8 cellular contexts compared by ENCODE assay signal in the genomic region with DNA sequence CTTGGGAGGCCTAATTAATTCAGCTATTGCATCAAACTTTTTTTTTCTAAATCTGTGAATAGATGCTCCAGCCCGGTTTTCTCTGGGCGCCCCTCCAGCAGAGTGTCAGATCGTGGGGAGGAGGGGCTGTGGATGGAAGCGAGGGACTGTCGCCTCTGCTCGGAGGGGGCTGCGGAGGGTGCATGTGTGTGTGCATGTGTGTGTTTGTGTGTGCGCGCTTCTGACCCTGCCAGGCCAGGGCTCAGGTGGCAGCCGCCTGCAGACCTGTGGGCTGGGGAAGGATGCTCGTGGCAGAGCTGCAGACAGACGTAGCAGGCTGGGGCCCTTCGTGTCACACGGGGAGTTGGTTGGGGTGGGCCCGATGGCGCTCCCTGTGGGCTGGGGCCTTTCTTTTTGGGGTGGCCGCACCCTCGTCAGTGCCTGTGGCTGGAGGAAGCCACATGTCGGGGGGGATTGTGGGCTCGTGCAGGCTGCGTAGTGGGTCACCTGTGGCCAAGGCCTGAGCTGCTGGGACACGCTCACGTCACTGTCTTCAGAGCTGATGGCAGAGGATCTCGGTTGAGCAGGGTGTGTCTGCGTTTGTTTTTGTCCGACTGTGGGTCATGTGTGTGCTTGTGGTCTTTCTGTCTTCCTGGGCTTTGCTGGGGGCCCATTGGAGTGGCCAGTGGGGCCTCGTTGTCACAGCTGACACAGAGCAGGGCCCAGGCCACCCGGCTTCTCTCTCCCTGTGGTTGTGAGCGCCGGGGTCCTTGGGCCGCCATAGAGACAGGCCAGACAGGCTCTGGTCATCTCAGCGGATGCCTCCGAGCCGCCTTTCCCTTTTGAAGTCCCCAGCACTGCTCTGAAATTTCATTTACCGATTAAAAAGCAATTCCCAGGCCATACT. TPM values are rescaled to one million over a fixed set of nuclear protein-coding genes. Genes with fewer than 3 reads are reported as not detected.
A peak's percentile ranks its signal among the peaks of the same experiment; 100 is the strongest.
DNase-seq lines count a peak whose midpoint lies in the region; ATAC-seq, FAIRE-seq and TF ChIP-seq lines count a peak whose summit lies in the region.

No MANE protein-coding gene starts in this region.

- CTCF ChIA-PET in activated CD4-positive, alpha-beta memory T cell treated with anti-CD3 and anti-CD28 coated beads for 36 hours (lab: Charles Lee), result interaction anchor here (0.8 to 7.8 kb wide), 6 partner anchors 36 to 151 kb away, joined by 3 to 45 read pairs (median 6); a partner anchor contains a TSS
- CTCF ChIA-PET in naive thymus-derived CD4-positive, alpha-beta T cell (lab: Charles Lee), result interaction anchor here (0.9 to 3.7 kb wide), 8 partner anchors 24 to 151 kb away, joined by 3 to 16 read pairs (median 4); a partner anchor contains a TSS

- no peaks in the 10 kb centered on the region for H3K9me3 Mint-ChIP-seq in activated CD4-positive, alpha-beta memory T cell treated with anti-CD3 and anti-CD28 coated beads for 36 hours
- no peaks in the 10 kb centered on the region for H3K9me3 Mint-ChIP-seq in endothelial cell (ENCODE audit: unreplicated experiment)
- peaks cover 0 to 12% (median 0%) of the 10 kb centered on the region in 11 donors for H3K9me3 Mint-ChIP-seq in naive thymus-derived CD4-positive, alpha-beta T cell

- TF ChIP-seq POLR2A in GM12892 (IDR thresholded peaks at IDR 0.05; ENCODE audit: low read depth, low read length), result no peak

- peak overlapping the region; percentile 83 for H3K4me3 ChIP-seq in naive thymus-derived CD4-positive, alpha-beta T cell (ENCODE audit: low read length)

- H3K4me1 Mint-ChIP-seq in activated CD4-positive, alpha-beta memory T cell treated with anti-CD3 and anti-CD28 coated beads for 36 hours (ENCODE audit: low read depth), result peaks cover 37% of the 10 kb centered on the region
- peaks cover 54% of the 10 kb centered on the region for H3K4me1 Mint-ChIP-seq in endothelial cell (ENCODE audit: unreplicated experiment)
- H3K4me1 Mint-ChIP-seq in naive thymus-derived CD4-positive, alpha-beta T cell, result peaks cover 33 to 52% (median 44%) of the 10 kb centered on the region in 7 donors

- peaks cover 38 to 49% of the 10 kb centered on the region in 2 donors for H3K4me1 ChIP-seq in naive thymus-derived CD4-positive, alpha-beta T cell (ENCODE audit: control insufficient read depth in 2 of 2, insufficient read depth in 2 of 2, low read length in 2 of 2)

- peaks cover 0 to 28% (median 0%) of the 10 kb centered on the region in 3 experiments for H3K36me3 ChIP-seq in naive thymus-derived CD4-positive, alpha-beta T cell (ENCODE audit: control insufficient read depth in 2 of 3, insufficient read depth in 3 of 3, low read length in 3 of 3)

- no peaks in the 10 kb centered on the region for H3K27me3 ChIP-seq in naive thymus-derived CD4-positive, alpha-beta T cell (ENCODE audit: control insufficient read depth in 2 of 2, insufficient read depth in 2 of 2, low read length in 2 of 2)

- peaks cover 34% of the 10 kb centered on the region for H3K36me3 Mint-ChIP-seq in activated CD4-positive, alpha-beta memory T cell treated with anti-CD3 and anti-CD28 coated beads for 36 hours
- H3K36me3 Mint-ChIP-seq in endothelial cell (ENCODE audit: low read depth, unreplicated experiment), result peaks cover 11% of the 10 kb centered on the region
- peaks cover 0 to 17% (median 7%) of the 10 kb centered on the region in 5 donors for H3K36me3 Mint-ChIP-seq in naive thymus-derived CD4-positive, alpha-beta T cell

- H3K27ac Mint-ChIP-seq in activated CD4-positive, alpha-beta memory T cell treated with anti-CD3 and anti-CD28 coated beads for 36 hours, result peak overlapping the region; percentile 86
- H3K27ac Mint-ChIP-seq in endothelial cell (ENCODE audit: unreplicated experiment), result peak overlapping the region; percentile 74
- peak overlapping the region; percentile 91 to 99 (median 97) for H3K27ac Mint-ChIP-seq in naive thymus-derived CD4-positive, alpha-beta T cell

- peak; percentile 4 for ATAC-seq in naive thymus-derived CD4-positive, alpha-beta T cell
- no peak for ATAC-seq in HG02938 (IDR thresholded peaks at IDR 0.05; ENCODE audit: unreplicated experiment)

- FAIRE-seq in GM12892 (lab: Jason Lieb, UNC), result no peak

- intact Hi-C loops in activated CD4-positive, alpha-beta memory T cell treated with anti-CD3 and anti-CD28 coated beads for 36 hours (cut with micrococcal nuclease), result loop anchor here (1.0 kb wide), 1 partner anchor 25 kb away; no protein-coding TSS in a partner anchor
- intact Hi-C loops in naive thymus-derived CD4-positive, alpha-beta T cell (cut with micrococcal nuclease), result loop anchor here (1.0 kb wide), 2 partner anchors 32 to 70 kb away; no protein-coding TSS in a partner anchor

- no peaks in the 10 kb centered on the region for H3K9me3 ChIP-seq in naive thymus-derived CD4-positive, alpha-beta T cell (ENCODE audit: control insufficient read depth in 2 of 3, low read length in 3 of 3)

- peak overlapping the region; percentile 99 for H3K4me3 Mint-ChIP-seq in activated CD4-positive, alpha-beta memory T cell treated with anti-CD3 and anti-CD28 coated beads for 36 hours
- H3K4me3 Mint-ChIP-seq in endothelial cell (ENCODE audit: unreplicated experiment), result peak overlapping the region; percentile 97
- H3K4me3 Mint-ChIP-seq in naive thymus-derived CD4-positive, alpha-beta T cell, result peak overlapping the region; percentile 89 to 100 (median 95)

- no peak for TF ChIP-seq CTCF in endothelial cell (IDR thresholded peaks at IDR 0.05; ENCODE audit: unreplicated experiment)

- POLR2A ChIA-PET in activated CD4-positive, alpha-beta memory T cell treated with anti-CD3 and anti-CD28 coated beads for 36 hours (lab: Charles Lee), result interaction anchor here (0.8 to 4.3 kb wide), 7 partner anchors 10 to 161 kb away, joined by 3 to 30 read pairs (median 5); a partner anchor contains a TSS
- POLR2A ChIA-PET in naive thymus-derived CD4-positive, alpha-beta T cell (lab: Charles Lee), result interaction anchor here (0.7 to 10.1 kb wide), 19 partner anchors 10 to 615 kb away, joined by 3 to 244 read pairs (median 4); a partner anchor contains a TSS

- DNase-seq in HT-29 (ENCODE audit: low spot score) (peak; percentile 44), endothelial cell (ENCODE audit: low spot score) (no peak), ureter (ENCODE audit: low spot score) (peak; percentile 45), cortex of kidney (lab: John Stamatoyannopoulos, UW) (no peak), GM12892 (ENCODE audit: insufficient read length) (no peak)
- DNase-seq in activated CD4-positive, alpha-beta memory T cell treated with anti-CD3 and anti-CD28 coated beads for 36 hours, result peak; percentile 59
- peak in 8 of 9 donors; percentile 47 to 69 (median 60) for DNase-seq in naive thymus-derived CD4-positive, alpha-beta T cell

- peak overlapping the region; percentile 78 for H3K27ac ChIP-seq in naive thymus-derived CD4-positive, alpha-beta T cell (ENCODE audit: low read depth, low read length)

- H3K27me3 Mint-ChIP-seq in activated CD4-positive, alpha-beta memory T cell treated with anti-CD3 and anti-CD28 coated beads for 36 hours, result peaks cover 1% of the 10 kb centered on the region
- H3K27me3 Mint-ChIP-seq in endothelial cell (ENCODE audit: unreplicated experiment), result peaks cover 21% of the 10 kb centered on the region
- H3K27me3 Mint-ChIP-seq in naive thymus-derived CD4-positive, alpha-beta T cell, result peaks cover 0 to 3% (median 0%) of the 10 kb centered on the region in 5 donors

RNA-seq across cellular contexts. Expression of a gene that starts 2.9 kb away (rescaled TPM):
- 12.1 and 15.2 TPM in 2 replicates for total RNA-seq in HT-29 (2014; rRNA removed; shearing (Covaris generic))
- total RNA-seq in activated CD4-positive, alpha-beta memory T cell treated with anti-CD3 and anti-CD28 coated beads for 36 hours, result 10 to 100 TPM; 28.3 to 28.9 TPM
- 73.3 TPM for total RNA-seq in endothelial cell (ENCODE audit: unreplicated experiment)
- total RNA-seq in naive thymus-derived CD4-positive, alpha-beta T cell, result 100 to 1,000 TPM in 2 of 5 experiments, 10 to 100 TPM in 3; 63.4 to 278 (median 97.9) TPM
- polyA plus RNA-seq in naive thymus-derived CD4-positive, alpha-beta T cell, result under 1 TPM; 0.61 to 0.92 TPM
- total RNA-seq in ureter, result 77.5 TPM
- 2.0 TPM for polyA plus RNA-seq in GM12892 (2012; ENCODE audit: missing spikeins)

RNA-seq across cellular contexts. Expression of a gene that starts 36.5 kb away (rescaled TPM):
- 99.3 and 119 TPM in 2 replicates for total RNA-seq in HT-29 (2014; rRNA removed; shearing (Covaris generic))
- total RNA-seq in activated CD4-positive, alpha-beta memory T cell treated with anti-CD3 and anti-CD28 coated beads for 36 hours, result 10 to 100 TPM; 64.9 to 69.8 TPM
- 118 TPM for total RNA-seq in endothelial cell (ENCODE audit: unreplicated experiment)
- 10 to 100 TPM; 43.2 to 56.2 (median 48.8) TPM for total RNA-seq in naive thymus-derived CD4-positive, alpha-beta T cell
- 10 to 100 TPM; 55.9 to 77.0 TPM for polyA plus RNA-seq in naive thymus-derived CD4-positive, alpha-beta T cell
- 52.3 TPM for total RNA-seq in ureter
- 4.9 TPM for polyA plus RNA-seq in GM12892 (2012; ENCODE audit: missing spikeins)

Comparison
In these comparisons a context has a peak if more than half of its experiments do, and no peak if none do; other contexts are left out.
1. DNase-seq: peak in HT-29 (single experiment), activated CD4-positive, alpha-beta memory T cell treated with anti-CD3 and anti-CD28 coated beads for 36 hours (single experiment), naive thymus-derived CD4-positive, alpha-beta T cell (8 of 9) and ureter (single experiment); none in endothelial cell (single experiment), cortex of kidney (single experiment) and GM12892 (single experiment).
2. Peak in every context shown above with its lines, with median percentiles within 50 percentile points of each other: H3K27ac Mint-ChIP-seq and H3K4me3 Mint-ChIP-seq.